In genomic region chr13:109857325-109857724, GRCh38 we compare ENCODE assay signal across 23 cellular contexts.
DNase-seq lines count a peak whose midpoint lies in the region; FAIRE-seq and TF ChIP-seq lines count a peak whose summit lies in the region.
"Had no signal": no experiment of that assay in that cellular context is flagged by ENCODE, and none has a peak within 500 bp of the region (broad histone marks: within the 10 kb centered on the region; RNA-seq: fewer than 3 reads in every experiment).

No MANE protein-coding gene starts in this region.

- H3K79me1 ChIP-seq in mesenchymal stem cell (replicated peaks; ENCODE audit: low read length, poor library complexity, severe bottlenecking): no peaks in the 10 kb centered on the region

- H2BK120ac ChIP-seq in mesenchymal stem cell (ENCODE audit: low read depth, low read length): no peak overlapping the region

- H2BK12ac ChIP-seq in mesenchymal stem cell (ENCODE audit: low read length in 2 of 2): no peak overlapping the region

- TF ChIP-seq CTCF in bronchial epithelial cell (IDR thresholded peaks at IDR 0.05; ENCODE audit: insufficient read depth, low read length, severe bottlenecking) (no peak), esophagus muscularis mucosa (IDR thresholded peaks at IDR 0.05) (no peak), glutamatergic neuron (IDR thresholded peaks at IDR 0.05; ENCODE audit: partially characterized antibody, unreplicated experiment) (no peak)

- H3K4ac ChIP-seq in mesenchymal stem cell (ENCODE audit: low read depth in 1 of 2, low read length in 2 of 2): no peak overlapping the region

- H4K91ac ChIP-seq in mesenchymal stem cell (ENCODE audit: low read length): no peak overlapping the region

- no peak overlapping the region for H3K4me3 Mint-ChIP-seq in glutamatergic neuron (ENCODE audit: unreplicated experiment)
- H3K4me3 Mint-ChIP-seq: B cell; CD4-positive, CD25-positive, alpha-beta regulatory T cell; CD8-positive, alpha-beta T cell had no signal

- no peaks in the 10 kb centered on the region for H3K9me3 Mint-ChIP-seq in glutamatergic neuron (ENCODE audit: unreplicated experiment)
- H3K9me3 Mint-ChIP-seq: CD8-positive, alpha-beta T cell had no signal

- H3K36me3 ChIP-seq in bronchial epithelial cell (ENCODE audit: control insufficient read depth, insufficient read depth, low read length) (no peaks in the 10 kb centered on the region), esophagus muscularis mucosa (no peaks in the 10 kb centered on the region), mesenchymal stem cell (ENCODE audit: control insufficient read depth in 1 of 2, insufficient read depth in 2 of 2, low read depth in 1 of 2, low read length in 2 of 2) (no peaks in the 10 kb centered on the region)
- H3K36me3 ChIP-seq: BLaER1 had no signal

- no peak overlapping the region for H3K4me3 ChIP-seq in bronchial epithelial cell (ENCODE audit: low read depth, low read length)
- no peak overlapping the region for H3K4me3 ChIP-seq in esophagus muscularis mucosa
- H3K4me3 ChIP-seq in mesenchymal stem cell (ENCODE audit: insufficient read depth in 1 of 2, low read depth in 1 of 2, low read length in 2 of 2): no peak overlapping the region
- H3K4me3 ChIP-seq: A549, BLaER1, GM12878 had no signal

- intact Hi-C loops in esophagus muscularis mucosa (cut with DNase I): no loop called here

- peak overlapping the region in 1 of 2 experiments; percentile 80 for H3K23ac ChIP-seq in mesenchymal stem cell (ENCODE audit: low read length in 2 of 2)

- DNase-seq in bronchial epithelial cell (ENCODE audit: low read depth) (no peak), esophagus muscularis mucosa (ENCODE audit: extremely low spot score) (peak; percentile 55), mesenchymal stem cell (no peak), AG08396 (ENCODE audit: low spot score) (no peak), glutamatergic neuron (no peak), DMS79 (lab: John Stamatoyannopoulos, UW) (no peak)
- DNase-seq: 8988T; ACHN; Caco-2; CD4-positive, CD25-positive, alpha-beta regulatory T cell; CD8-positive, alpha-beta T cell; DMS153; EL; GDM1; GOT3; H7; HCEC 1CT had no signal

- no peak overlapping the region for H2BK15ac ChIP-seq in mesenchymal stem cell (ENCODE audit: low read depth, poor library complexity, severe bottlenecking)

- no peak overlapping the region for H3K18ac ChIP-seq in mesenchymal stem cell (ENCODE audit: low read depth in 1 of 2, low read length in 2 of 2)

- H3K4me1 Mint-ChIP-seq in glutamatergic neuron (ENCODE audit: low read depth, unreplicated experiment): no peaks in the 10 kb centered on the region
- H3K4me1 Mint-ChIP-seq: B cell; CD4-positive, CD25-positive, alpha-beta regulatory T cell had no signal

- H2AFZ ChIP-seq in mesenchymal stem cell (ENCODE audit: low read depth, low read length): peak overlapping the region; percentile 27

- H3K9ac ChIP-seq in mesenchymal stem cell (ENCODE audit: low read length): no peak overlapping the region
- H3K9ac ChIP-seq: BLaER1 had no signal

- no peak overlapping the region for H3K27ac ChIP-seq in esophagus muscularis mucosa (replicated peaks in 1 of 4)
- H3K27ac ChIP-seq in mesenchymal stem cell (ENCODE audit: low read length, poor library complexity, severe bottlenecking): no peak overlapping the region
- H3K27ac ChIP-seq: A549, BLaER1, C4-2B had no signal

- H3K27me3 ChIP-seq in bronchial epithelial cell (ENCODE audit: control insufficient read depth, insufficient read depth, low read length) (no peaks in the 10 kb centered on the region), esophagus muscularis mucosa (no peaks in the 10 kb centered on the region), mesenchymal stem cell (ENCODE audit: control insufficient read depth in 1 of 2, insufficient read depth in 1 of 2, low read length in 2 of 2) (peaks cover 0 to 6% of the 10 kb centered on the region in 2 experiments)
- H3K27me3 ChIP-seq: BLaER1 had no signal

- peak overlapping the region in 1 of 2 experiments; percentile 79 for H3K14ac ChIP-seq in mesenchymal stem cell (ENCODE audit: low read length in 2 of 2)

- H2BK5ac ChIP-seq in mesenchymal stem cell (ENCODE audit: low read depth, low read length, poor library complexity, severe bottlenecking): no peak overlapping the region

- 72% methylated on average over 5 of the region's 5 CpGs for WGBS in esophagus muscularis mucosa
- WGBS in mesenchymal stem cell: 85% methylated on average over 5 of the region's 5 CpGs

- H3K9me3 ChIP-seq in esophagus muscularis mucosa (no peaks in the 10 kb centered on the region), mesenchymal stem cell (ENCODE audit: control insufficient read depth, low read length) (peaks cover 4% of the 10 kb centered on the region)
- H3K9me3 ChIP-seq: A549, BLaER1, Caco-2 had no signal

- no peak overlapping the region for H4K8ac ChIP-seq in mesenchymal stem cell (ENCODE audit: low read length)

- FAIRE-seq in bronchial epithelial cell (lab: Jason Lieb, UNC): peak; percentile 47
- FAIRE-seq: A549, GM12878, GM19239 had no signal

- no peak overlapping the region for H2AK5ac ChIP-seq in mesenchymal stem cell (ENCODE audit: low read length, severe bottlenecking)

- H3K27me3 Mint-ChIP-seq in glutamatergic neuron (ENCODE audit: unreplicated experiment): no peaks in the 10 kb centered on the region

- no peak overlapping the region for H3K27ac Mint-ChIP-seq in glutamatergic neuron (ENCODE audit: unreplicated experiment)
- H3K27ac Mint-ChIP-seq: B cell; CD4-positive, CD25-positive, alpha-beta regulatory T cell; CD8-positive, alpha-beta T cell had no signal

- no peak for TF ChIP-seq EP300 in esophagus muscularis mucosa (IDR thresholded peaks at IDR 0.05)

- no peak for TF ChIP-seq POLR2A in esophagus muscularis mucosa (IDR thresholded peaks at IDR 0.05; ENCODE audit: low read depth)

- H3K4me2 ChIP-seq in mesenchymal stem cell (ENCODE audit: low read length, poor library complexity, severe bottlenecking): no peak overlapping the region
- H3K4me2 ChIP-seq: A549, BLaER1 had no signal

- no peaks in the 10 kb centered on the region for H3K36me3 Mint-ChIP-seq in glutamatergic neuron (ENCODE audit: unreplicated experiment)
- H3K36me3 Mint-ChIP-seq: CD4-positive, CD25-positive, alpha-beta regulatory T cell; CD8-positive, alpha-beta T cell had no signal

- H3K4me1 ChIP-seq in esophagus muscularis mucosa (no peaks in the 10 kb centered on the region), mesenchymal stem cell (ENCODE audit: control insufficient read depth, insufficient read depth, low read depth, low read length) (no peaks in the 10 kb centered on the region)
- H3K4me1 ChIP-seq: A549, BLaER1, Caco-2 had no signal
